9 cellular contexts compared by ENCODE assay signal in the genomic region with DNA sequence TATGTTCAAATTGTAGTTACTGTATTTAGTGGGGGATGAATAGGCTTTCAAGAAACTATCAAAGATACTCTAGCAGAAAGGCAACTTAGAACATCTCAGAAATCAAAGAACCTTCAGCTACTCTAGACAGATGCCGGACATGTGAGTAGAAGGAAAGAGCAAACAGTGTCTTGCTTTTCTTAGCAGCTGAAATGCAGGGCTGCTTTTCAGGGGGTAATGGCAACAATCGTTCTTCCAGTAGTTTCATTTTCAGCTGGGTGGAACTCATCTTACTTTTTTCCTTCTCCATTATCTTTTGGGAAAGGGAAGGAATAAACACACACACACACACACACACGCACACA.
A peak's percentile ranks its signal among the peaks of the same experiment; 100 is the strongest.
DNase-seq lines count a peak whose midpoint lies in the region; ATAC-seq, FAIRE-seq and TF ChIP-seq lines count a peak whose summit lies in the region.
"Had no signal": no experiment of that assay in that cellular context is flagged by ENCODE, and none has a peak within 500 bp of the region (broad histone marks: within the 10 kb centered on the region; RNA-seq: fewer than 3 reads in every experiment).

No MANE protein-coding gene starts in this region.

- no peaks in the 10 kb centered on the region for H3K36me3 ChIP-seq in left lung

- CTCF ChIA-PET in AG04450 (lab: Charles Lee) = interaction anchor here (0.7 to 1.1 kb wide), 3 partner anchors 86 to 683 kb away, joined by 3 read pairs; no protein-coding TSS in a partner anchor

- TF ChIP-seq CTCF in AG04450 (IDR thresholded peaks at IDR 0.05; ENCODE audit: low read depth, low read length) (no peak), left lung (IDR thresholded peaks at IDR 0.05) (no peak)

- H3K4me1 ChIP-seq in left lung = peaks cover 6 to 14% of the 10 kb centered on the region in 2 donors

- no peaks in the 10 kb centered on the region for H3K27me3 ChIP-seq in AG04450 (ENCODE audit: control insufficient read depth, insufficient read depth, low read length)
- no peaks in the 10 kb centered on the region for H3K27me3 ChIP-seq in left lung

- H3K9me3 Mint-ChIP-seq in activated naive CD8-positive, alpha-beta T cell treated with anti-CD3 and anti-CD28 coated beads, Interleukin-2, amount 50 U/mL, for 24 hours = no peaks in the 10 kb centered on the region

- intact Hi-C loops in left lung (cut with DNase I) = no loop called here

- peak overlapping the region; percentile 58 for H3K4me3 Mint-ChIP-seq in activated naive CD8-positive, alpha-beta T cell treated with anti-CD3 and anti-CD28 coated beads, Interleukin-2, amount 50 U/mL, for 24 hours

- peak overlapping the region; percentile 28 for H3K27ac Mint-ChIP-seq in activated naive CD8-positive, alpha-beta T cell treated with anti-CD3 and anti-CD28 coated beads, Interleukin-2, amount 50 U/mL, for 24 hours

- no peak for DNase-seq in AG04450 (ENCODE audit: low read depth, low spot score)
- no peak for DNase-seq in GM19239 (ENCODE audit: insufficient read length, low spot score)
- no peak for DNase-seq in activated naive CD8-positive, alpha-beta T cell treated with anti-CD3 and anti-CD28 coated beads, Interleukin-2, amount 50 U/mL, for 24 hours
- DNase-seq in left lung = no peak
- DNase-seq in dedifferentiated amniotic fluid mesenchymal stem cell (ENCODE audit: extremely low spot score) = no peak
- no peak for DNase-seq in SK-N-DZ (ENCODE audit: low spot score)
- no peak for DNase-seq in H4 (ENCODE audit: low spot score)

- H3K4me3 ChIP-seq in AG04450 (ENCODE audit: low read depth, low read length) (peak overlapping the region; percentile 20), left lung (no peak overlapping the region)

- FAIRE-seq in GM19239 (lab: Jason Lieb, UNC) = peak; percentile 61

- no peaks in the 10 kb centered on the region for H3K27me3 Mint-ChIP-seq in activated naive CD8-positive, alpha-beta T cell treated with anti-CD3 and anti-CD28 coated beads, Interleukin-2, amount 50 U/mL, for 24 hours

- H3K4me1 Mint-ChIP-seq in activated naive CD8-positive, alpha-beta T cell treated with anti-CD3 and anti-CD28 coated beads, Interleukin-2, amount 50 U/mL, for 24 hours = peaks cover 51% of the 10 kb centered on the region

- POLR2A ChIA-PET in AG04450 (lab: Yijun Ruan, JAX) = no interaction called here

- H3K9me3 ChIP-seq in AG04450 (ENCODE audit: control insufficient read depth, insufficient read depth, low read length) = no peaks in the 10 kb centered on the region
- H3K9me3 ChIP-seq in left lung = no peaks in the 10 kb centered on the region

- ATAC-seq in activated naive CD8-positive, alpha-beta T cell treated with anti-CD3 and anti-CD28 coated beads, Interleukin-2, amount 50 U/mL, for 24 hours = no peak
- ATAC-seq in left lung = peak; percentile 12
- no peak for ATAC-seq in HG03025 (IDR thresholded peaks at IDR 0.05; ENCODE audit: low FRiP score, unreplicated experiment)
- ATAC-seq: Panc1 had no signal

- H3K27ac ChIP-seq in AG04450 (ENCODE audit: low read depth, low read length) (peak overlapping the region; percentile 11), left lung (no peak overlapping the region)

- H3K36me3 Mint-ChIP-seq in activated naive CD8-positive, alpha-beta T cell treated with anti-CD3 and anti-CD28 coated beads, Interleukin-2, amount 50 U/mL, for 24 hours (ENCODE audit: low read depth) = no peaks in the 10 kb centered on the region
